In genomic region chr17:46002311-46002972, GRCh38 we compare ENCODE assay signal across 8 cellular contexts. TPM values are rescaled to one million over a fixed set of nuclear protein-coding genes. Genes with fewer than 3 reads are reported as not detected.
DNase-seq lines count a peak whose midpoint lies in the region; ATAC-seq, FAIRE-seq and TF ChIP-seq lines count a peak whose summit lies in the region.
"Had no signal": no experiment of that assay in that cellular context is flagged by ENCODE, and none has a peak within 500 bp of the region (broad histone marks: within the 10 kb centered on the region; RNA-seq: fewer than 3 reads in every experiment).

No MANE protein-coding gene starts in this region.

- peak; percentile 73 for DNase-seq in GM12891 (ENCODE audit: insufficient read length, low spot score)
- DNase-seq in NCI-H1048 (lab: John Stamatoyannopoulos, UW), result peak; percentile 24
- peak; percentile 57 for DNase-seq in T follicular helper cell (ENCODE audit: low read depth)
- DNase-seq in activated naive CD8-positive, alpha-beta T cell treated with anti-CD3 and anti-CD28 coated beads, Interleukin-2, amount 50 U/mL, for 24 hours, result peak; percentile 75
- peak; percentile 33 to 61 for DNase-seq in heart right ventricle
- peak; percentile 32 for DNase-seq in renal cortical epithelial cell (ENCODE audit: low read depth)

- no peaks in the 10 kb centered on the region for H3K9me3 ChIP-seq in heart right ventricle

- peak; percentile 94 for FAIRE-seq in GM12891 (lab: Jason Lieb, UNC)

- peaks cover 3% of the 10 kb centered on the region for H3K4me1 Mint-ChIP-seq in activated naive CD8-positive, alpha-beta T cell treated with anti-CD3 and anti-CD28 coated beads, Interleukin-2, amount 50 U/mL, for 24 hours

- WGBS in heart right ventricle, 2 donors, result 22 to 24% methylated on average over 8 of the region's 8 CpGs

- no peaks in the 10 kb centered on the region for H3K36me3 Mint-ChIP-seq in activated naive CD8-positive, alpha-beta T cell treated with anti-CD3 and anti-CD28 coated beads, Interleukin-2, amount 50 U/mL, for 24 hours (ENCODE audit: low read depth)

- peak; percentile 93 for ATAC-seq in activated naive CD8-positive, alpha-beta T cell treated with anti-CD3 and anti-CD28 coated beads, Interleukin-2, amount 50 U/mL, for 24 hours
- peak; percentile 63 to 90 (median 83) for ATAC-seq in heart right ventricle
- ATAC-seq in HG02885 (IDR thresholded peaks at IDR 0.05; ENCODE audit: poor library complexity, unreplicated experiment), result no peak

- no peaks in the 10 kb centered on the region for H3K9me3 Mint-ChIP-seq in activated naive CD8-positive, alpha-beta T cell treated with anti-CD3 and anti-CD28 coated beads, Interleukin-2, amount 50 U/mL, for 24 hours

- no peak overlapping the region for H3K4me3 ChIP-seq in heart right ventricle

- H3K36me3 ChIP-seq in heart right ventricle, result no peaks in the 10 kb centered on the region

- intact Hi-C loops in heart right ventricle (cut with DNase I), result loop anchor here in 9 of 10 donors (1.0 to 10.0 kb wide), 8 partner anchors 40 to 282 kb away; partner anchors contain the start of gene KANSL1 (in 1 of the 9)

- H3K27me3 Mint-ChIP-seq in activated naive CD8-positive, alpha-beta T cell treated with anti-CD3 and anti-CD28 coated beads, Interleukin-2, amount 50 U/mL, for 24 hours, result no peaks in the 10 kb centered on the region

- no peak overlapping the region for H3K27ac Mint-ChIP-seq in activated naive CD8-positive, alpha-beta T cell treated with anti-CD3 and anti-CD28 coated beads, Interleukin-2, amount 50 U/mL, for 24 hours

- H3K27ac ChIP-seq in heart right ventricle, result no peak overlapping the region

- no peaks in the 10 kb centered on the region for H3K27me3 ChIP-seq in heart right ventricle

- H3K4me3 Mint-ChIP-seq in activated naive CD8-positive, alpha-beta T cell treated with anti-CD3 and anti-CD28 coated beads, Interleukin-2, amount 50 U/mL, for 24 hours, result no peak overlapping the region

- peaks cover 0 to 13% (median 0%) of the 10 kb centered on the region in 9 donors for H3K4me1 ChIP-seq in heart right ventricle

- TF ChIP-seq CTCF in heart right ventricle (IDR thresholded peaks at IDR 0.05), result peak; percentile 88 to 96 (median 94)

- no peak for TF ChIP-seq POLR2A in GM12891 (IDR thresholded peaks at IDR 0.05; ENCODE audit: low read depth, low read length)

TF ChIP-seq in GM12891, 5 proteins besides CTCF, POLR2A, EP300 and RAD21:
- no peak for TF ChIP-seq PAX5 (IDR thresholded peaks at IDR 0.05; ENCODE audit: insufficient read depth, low read length, severe bottlenecking)
- TF ChIP-seq POU2F2 (IDR thresholded peaks at IDR 0.05; ENCODE audit: low read depth, low read length), result peak; percentile 28; the same call in 1 of the 2 replicates
- no peak for TF ChIP-seq POLR2AphosphoS5 (IDR thresholded peaks at IDR 0.05; ENCODE audit: low read depth, low read length)
- no peak for TF ChIP-seq TAF1 (IDR thresholded peaks at IDR 0.05; ENCODE audit: low read depth, low read length)
- TF ChIP-seq SPI1 (IDR thresholded peaks at IDR 0.05; ENCODE audit: low read depth, low read length), result 0 out of 2 replicates have a peak, but pooled peaks have one; percentile 13

RNA-seq across cellular contexts. Expression of gene STH, which starts 3.4 kb away (rescaled TPM):
- polyA plus RNA-seq in GM12891 (2012; ENCODE audit: low read depth, missing spikeins), result not detected
- not detected for total RNA-seq in heart right ventricle
- not detected for polyA plus RNA-seq in heart right ventricle
- total RNA-seq in renal cortical epithelial cell, result not detected in 2 replicates
- total RNA-seq: pulmonary artery endothelial cell had no signal

Comparison
In these comparisons a context has a peak if more than half of its experiments do, and no peak if none do; other contexts are left out.
1. DNase-seq: peak in every context shown above with its lines; median percentile 75 in activated naive CD8-positive, alpha-beta T cell treated with anti-CD3 and anti-CD28 coated beads, Interleukin-2, amount 50 U/mL, for 24 hours; 73 in GM12891; 57 in T follicular helper cell; 47 in heart right ventricle; 32 in renal cortical epithelial cell; 24 in NCI-H1048.